Comparison of ENCODE assay signal across 26 cellular contexts in the genomic region with DNA sequence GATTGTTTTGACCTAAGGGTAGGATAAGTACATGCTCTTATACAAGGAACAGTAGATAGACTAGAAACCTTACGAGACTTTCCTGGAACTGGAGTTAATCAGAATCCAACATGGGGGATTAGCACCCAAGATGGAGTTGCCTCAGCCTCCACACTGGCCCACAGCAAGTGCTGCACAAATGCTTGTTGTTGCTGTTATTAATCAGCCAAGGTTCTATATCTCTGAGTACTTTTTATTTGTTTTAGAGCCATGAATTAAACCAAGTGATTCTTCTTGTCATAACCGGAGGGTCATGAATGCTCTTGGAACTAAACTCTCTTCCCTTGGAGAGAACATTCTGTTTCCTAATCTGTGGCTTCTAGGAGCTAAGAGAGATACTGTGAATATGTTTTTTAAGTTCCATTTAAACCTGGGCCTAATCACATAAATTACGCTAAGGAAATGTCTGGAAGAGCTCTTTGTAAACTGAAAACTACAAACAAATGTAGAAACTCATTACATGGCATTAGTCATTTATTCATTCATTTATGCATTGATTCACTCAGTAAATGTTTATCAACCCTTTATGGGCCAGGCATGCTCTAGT. TPM values are rescaled to one million over a fixed set of nuclear protein-coding genes. Genes with fewer than 3 reads are reported as not detected.
DNase-seq lines count a peak whose midpoint lies in the region; ATAC-seq and TF ChIP-seq lines count a peak whose summit lies in the region.
"Had no signal": no experiment of that assay in that cellular context is flagged by ENCODE, and none has a peak within 500 bp of the region (broad histone marks: within the 10 kb centered on the region; RNA-seq: fewer than 3 reads in every experiment).

No MANE protein-coding gene starts in this region.

- no peak for TF ChIP-seq EP300 in esophagus muscularis mucosa (IDR thresholded peaks at IDR 0.05)

- H3K4me1 ChIP-seq in esophagus muscularis mucosa (peaks cover 0 to 21% (median 7%) of the 10 kb centered on the region in 4 donors), lower lobe of right lung (peaks cover 4% of the 10 kb centered on the region), subcutaneous abdominal adipose tissue (ENCODE audit: control insufficient read depth in 5 of 5, insufficient read depth in 5 of 5, low read length in 5 of 5) (peaks cover 11 to 38% (median 31%) of the 10 kb centered on the region in 5 donors)

- H3K27me3 ChIP-seq in esophagus muscularis mucosa = no peaks in the 10 kb centered on the region
- no peaks in the 10 kb centered on the region for H3K27me3 ChIP-seq in lower lobe of right lung (ENCODE audit: low read depth)
- no peaks in the 10 kb centered on the region for H3K27me3 ChIP-seq in subcutaneous abdominal adipose tissue (ENCODE audit: control insufficient read depth in 5 of 5, insufficient read depth in 4 of 5, low read length in 5 of 5)
- H3K27me3 ChIP-seq: BLaER1 treated with 17β-estradiol and CSF1 and Interleukin-3, amounts not matched to agents 10 nM and 100 nM; cardiac muscle cell had no signal

- peak overlapping the region in 1 of 5 donors; percentile 38 for H3K9ac ChIP-seq in subcutaneous abdominal adipose tissue (ENCODE audit: low read length in 5 of 5)
- H3K9ac ChIP-seq: BLaER1 treated with 17β-estradiol and CSF1 and Interleukin-3, amounts not matched to agents 10 nM and 100 nM had no signal

- intact Hi-C loops in esophagus muscularis mucosa (cut with DNase I) (no loop called here), lower lobe of right lung (cut with DNase I) (no loop called here)

- DNase-seq in AG10803 (ENCODE audit: low read depth) = peak; percentile 52
- no peak for DNase-seq in esophagus muscularis mucosa (ENCODE audit: extremely low spot score)
- DNase-seq in lower lobe of right lung = no peak
- DNase-seq in NCI-H2196 (lab: John Stamatoyannopoulos, UW; ENCODE audit: unreplicated experiment) = no peak
- no peak for DNase-seq in ureter (ENCODE audit: low spot score)
- DNase-seq in activated T-cell treated with anti-CD3 and anti-CD28 coated beads, Interleukin-2, amount 50 U/mL, for 1 hour = no peak
- DNase-seq: activated CD8-positive, alpha-beta T cell treated with anti-CD3 and anti-CD28 coated beads, Interleukin-2, amount 10 ng/mL, durations not matched to agents 7 days and 5 days; activated naive CD8-positive, alpha-beta T cell treated with anti-CD3 and anti-CD28 coated beads, Interleukin-2, amount 10 ng/mL, durations not matched to agents 7 days and 5 days; GDM1; HFFc6; islet precursor cell; Karpas-422; NCI-H1092 treated with DMSO at 0.1 percent for 48 hours; NCI-H524; SIG-M5; stimulated activated naive CD4-positive, alpha-beta T cell treated with Interleukin-2 at 50 U/mL for 16 hours had no signal

- no peak for TF ChIP-seq POLR2A in esophagus muscularis mucosa (IDR thresholded peaks at IDR 0.05; ENCODE audit: low read depth)

- no peak for TF ChIP-seq CTCF in AG10803 (conservative IDR thresholded peaks at IDR 0.05; ENCODE audit: low read length)
- no peak for TF ChIP-seq CTCF in esophagus muscularis mucosa (IDR thresholded peaks at IDR 0.05)
- no peak for TF ChIP-seq CTCF in lower lobe of right lung (IDR thresholded peaks at IDR 0.05)

- H3K36me3 ChIP-seq in esophagus muscularis mucosa (no peaks in the 10 kb centered on the region), lower lobe of right lung (no peaks in the 10 kb centered on the region), subcutaneous abdominal adipose tissue (ENCODE audit: control insufficient read depth in 5 of 5, insufficient read depth in 5 of 5, low read length in 5 of 5) (peaks cover 0 to 3% (median 0%) of the 10 kb centered on the region in 5 donors)
- H3K36me3 ChIP-seq: BLaER1 treated with 17β-estradiol and CSF1 and Interleukin-3, amounts not matched to agents 10 nM and 100 nM; cardiac muscle cell had no signal

- H3K27ac ChIP-seq in esophagus muscularis mucosa (replicated peaks in 1 of 4) (peak overlapping the region; percentile 45 to 69 (median 66)), lower lobe of right lung (peak overlapping the region; percentile 70), subcutaneous abdominal adipose tissue (ENCODE audit: low read depth, low read length) (peak overlapping the region; percentile 58)
- H3K27ac ChIP-seq: BLaER1 treated with 17β-estradiol and CSF1 and Interleukin-3, amounts not matched to agents 10 nM and 100 nM; cardiac muscle cell had no signal

- H3K9me3 ChIP-seq in esophagus muscularis mucosa = no peaks in the 10 kb centered on the region
- no peaks in the 10 kb centered on the region for H3K9me3 ChIP-seq in lower lobe of right lung
- no peaks in the 10 kb centered on the region for H3K9me3 ChIP-seq in subcutaneous abdominal adipose tissue (ENCODE audit: control insufficient read depth in 5 of 5, low read length in 5 of 5)
- H3K9me3 ChIP-seq: BLaER1 treated with 17β-estradiol and CSF1 and Interleukin-3, amounts not matched to agents 10 nM and 100 nM had no signal

- H3K4me3 ChIP-seq in AG10803 (ENCODE audit: low read length) = no peak overlapping the region
- no peak overlapping the region for H3K4me3 ChIP-seq in esophagus muscularis mucosa
- no peak overlapping the region for H3K4me3 ChIP-seq in lower lobe of right lung
- no peak overlapping the region for H3K4me3 ChIP-seq in subcutaneous abdominal adipose tissue (ENCODE audit: low read depth in 1 of 5, low read length in 5 of 5)
- H3K4me3 ChIP-seq: BLaER1 treated with 17β-estradiol and CSF1 and Interleukin-3, amounts not matched to agents 10 nM and 100 nM; cardiac muscle cell; GM12878 had no signal

- WGBS in esophagus muscularis mucosa = 78% methylated on average over 3 of the region's 3 CpGs

- ATAC-seq in lower lobe of right lung = no peak
- no peak for ATAC-seq in SK-N-SH treated with all-trans-retinoic acid at 6 μM for 48 hours
- ATAC-seq: activated CD8-positive, alpha-beta T cell treated with anti-CD3 and anti-CD28 coated beads, Interleukin-2, amount 10 ng/mL, durations not matched to agents 7 days and 5 days; GM12878; WTC11 had no signal

TF ChIP-seq in SK-N-SH treated with all-trans-retinoic acid at 6 μM for 48 hours, 23 proteins besides CTCF, POLR2A, EP300 and RAD21:
- no peak for TF ChIP-seq SNAI2 (CRISPR knock-in tag; IDR thresholded peaks at IDR 0.05)
- TF ChIP-seq PPARA (CRISPR knock-in tag; IDR thresholded peaks at IDR 0.05; ENCODE audit: borderline replicate concordance) = no peak
- TF ChIP-seq OSR1 (CRISPR knock-in tag; IDR thresholded peaks at IDR 0.05) = no peak

RNA-seq across cellular contexts. Expression of a gene that starts 5.7 kb away (rescaled TPM):
- 10 to 100 TPM; 13.5 to 34.9 (median 19.8) TPM for total RNA-seq in esophagus muscularis mucosa
- total RNA-seq in lower lobe of right lung = 34.6 TPM
- 18.5 TPM for total RNA-seq in ureter
- total RNA-seq: cardiac muscle cell, HFFc6, HT-29 had no signal

RNA-seq across cellular contexts. Expression of a gene that starts 56.9 kb away (rescaled TPM):
- total RNA-seq in esophagus muscularis mucosa = under 1 TPM in 2 of 4 donors, not detected in 2; 0.66 to 0.71 TPM
- 7.4 TPM for total RNA-seq in lower lobe of right lung
- 0.57 TPM for total RNA-seq in ureter
- total RNA-seq: activated CD8-positive, alpha-beta T cell treated with anti-CD3 and anti-CD28 coated beads, Interleukin-2, amount 10 ng/mL, durations not matched to agents 7 days and 5 days; activated naive CD8-positive, alpha-beta T cell treated with anti-CD3 and anti-CD28 coated beads, Interleukin-2, amount 10 ng/mL, durations not matched to agents 7 days and 5 days; cardiac muscle cell; mesothelial cell of epicardium; neural crest cell; renal cortical epithelial cell; WTC11 had no signal
